28 cellular contexts compared by ENCODE assay signal in the genomic region with DNA sequence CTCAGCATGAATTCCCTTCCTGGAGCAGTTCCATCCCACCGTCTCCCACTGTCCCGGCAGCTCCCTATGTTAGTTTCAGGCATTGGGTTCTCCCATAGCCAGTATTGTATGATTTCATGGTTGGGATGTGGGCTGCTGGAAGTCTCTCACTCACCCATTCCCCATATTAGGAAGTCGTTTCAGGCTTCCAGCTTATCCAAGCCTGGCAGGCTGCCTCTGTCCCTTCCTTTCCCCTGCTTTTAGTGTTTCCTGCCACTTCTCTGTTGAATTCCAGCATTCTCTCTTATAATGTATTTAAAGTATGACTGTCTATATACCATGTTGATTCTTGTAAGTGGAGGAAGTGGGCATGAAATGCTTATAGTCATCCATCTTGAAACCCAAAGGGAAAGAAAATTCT.
"Had no signal": no experiment of that assay in that cellular context is flagged by ENCODE, and none has a peak within 500 bp of the region (broad histone marks: within the 10 kb centered on the region; RNA-seq: fewer than 3 reads in every experiment).

No MANE protein-coding gene starts in this region.

- H3K4me1 ChIP-seq: Peyer's patch had no signal

- H3K27ac ChIP-seq: brain microvascular endothelial cell, cardiac muscle cell, Peyer's patch, RWPE1 had no signal

- H3K27me3 Mint-ChIP-seq: activated B cell treated with CpG ODN at 0.5 μM for 24 hours; activated CD4-positive, alpha-beta T cell treated with anti-CD3 and anti-CD28 coated beads, Interleukin-2, amount 10 ng/mL, durations not matched to agents 24 days and 14 days; activated CD8-positive, alpha-beta memory T cell treated with anti-CD3 and anti-CD28 coated beads, Interleukin-2, amount 10 ng/mL, durations not matched to agents 7 days and 5 days; IgD-negative memory B cell had no signal

- H3K27ac Mint-ChIP-seq: activated B cell treated with CpG ODN at 0.5 μM for 24 hours; activated CD4-positive, alpha-beta T cell treated with anti-CD3 and anti-CD28 coated beads, Interleukin-2, amount 10 ng/mL, durations not matched to agents 24 days and 14 days; activated CD8-positive, alpha-beta memory T cell treated with anti-CD3 and anti-CD28 coated beads, Interleukin-2, amount 10 ng/mL, durations not matched to agents 7 days and 5 days; activated naive CD4-positive, alpha-beta T cell treated with anti-CD3 and anti-CD28 coated beads, Interleukin-2, amount 50 U/mL, for 72 hours; activated naive CD8-positive, alpha-beta T cell treated with anti-CD3 and anti-CD28 coated beads, Interleukin-2, amount 50 U/mL, for 24 hours; activated T-cell treated with anti-CD3 and anti-CD28 coated beads, Interleukin-2, amount 50 U/mL, for 24 hours; activated T-helper 1 cell treated with anti-CD3 and anti-CD28 coated beads, Interleukin-12 subunit alpha, Interleukin-12 subunit beta, Interleukin-2, Interleukin-4 antibody, amounts not matched to agents 30 ng/mL and 10 ng/mL and 1 ng/mL, durations not matched to agents 14 hours and 24 hours and 36 hours; IgD-negative memory B cell; T-helper 1 cell treated with Interleukin-12 subunit alpha and Interleukin-12 subunit beta and Interleukin-4 antibody, amounts not matched to agents 30 μg/mL and 1 μg/mL, for 36 hours had no signal

- DNase-seq: activated B cell treated with CpG ODN at 0.5 μM for 24 hours; activated CD4-positive, alpha-beta T cell treated with anti-CD3 and anti-CD28 coated beads for 1 hour; activated CD4-positive, alpha-beta T cell treated with anti-CD3 and anti-CD28 coated beads, Interleukin-2, amount 10 ng/mL, durations not matched to agents 24 days and 14 days; activated CD4-positive, alpha-beta T cell treated with anti-CD3 and anti-CD28 coated beads, Interleukin-2, amount 50 U/mL, for 48 hours; activated CD8-positive, alpha-beta memory T cell treated with anti-CD3 and anti-CD28 coated beads, Interleukin-2, amount 10 ng/mL, durations not matched to agents 7 days and 5 days; activated effector memory CD4-positive, alpha-beta T cell treated with Interleukin-2 at 50 U/mL for 16 hours; activated naive CD4-positive, alpha-beta T cell treated with Interleukin-2 at 50 U/mL for 16 hours; activated naive CD8-positive, alpha-beta T cell treated with anti-CD3 and anti-CD28 coated beads, Interleukin-2, amount 50 U/mL, for 24 hours; activated T-cell treated with anti-CD3 and anti-CD28 coated beads, Interleukin-2, amount 50 U/mL, for 24 hours; amniotic stem cell; brain microvascular endothelial cell; KG1; NCI-H1092; NCI-H1417 treated with DMSO at 0.1 percent for 48 hours; NCI-H1694; NCI-H2029; NCI-H2107; NCI-H2171 treated with DMSO at 0.1 percent for 48 hours; NCI-H226; Peyer's patch; SHP77; T1000 had no signal

- H3K36me3 Mint-ChIP-seq: activated CD8-positive, alpha-beta memory T cell treated with anti-CD3 and anti-CD28 coated beads, Interleukin-2, amount 10 ng/mL, durations not matched to agents 7 days and 5 days; IgD-negative memory B cell had no signal

- H3K4me3 ChIP-seq: cardiac muscle cell, Peyer's patch had no signal

- H3K4me1 Mint-ChIP-seq: activated CD8-positive, alpha-beta memory T cell treated with anti-CD3 and anti-CD28 coated beads, Interleukin-2, amount 10 ng/mL, durations not matched to agents 7 days and 5 days had no signal

- ATAC-seq: activated CD8-positive, alpha-beta memory T cell treated with anti-CD3 and anti-CD28 coated beads, Interleukin-2, amount 10 ng/mL, durations not matched to agents 7 days and 5 days; activated naive CD4-positive, alpha-beta T cell treated with anti-CD3 and anti-CD28 coated beads, Interleukin-2, amount 50 U/mL, for 72 hours; activated naive CD8-positive, alpha-beta T cell treated with anti-CD3 and anti-CD28 coated beads, Interleukin-2, amount 50 U/mL, for 24 hours had no signal

- H3K4me3 Mint-ChIP-seq: activated B cell treated with CpG ODN at 0.5 μM for 24 hours; activated CD4-positive, alpha-beta T cell treated with anti-CD3 and anti-CD28 coated beads, Interleukin-2, amount 10 ng/mL, durations not matched to agents 24 days and 14 days; activated CD8-positive, alpha-beta memory T cell treated with anti-CD3 and anti-CD28 coated beads, Interleukin-2, amount 10 ng/mL, durations not matched to agents 7 days and 5 days; activated naive CD8-positive, alpha-beta T cell treated with anti-CD3 and anti-CD28 coated beads, Interleukin-2, amount 50 U/mL, for 24 hours; activated T-cell treated with anti-CD3 and anti-CD28 coated beads, Interleukin-2, amount 50 U/mL, for 24 hours; activated T-helper 1 cell treated with anti-CD3 and anti-CD28 coated beads, Interleukin-12 subunit alpha, Interleukin-12 subunit beta, Interleukin-2, Interleukin-4 antibody, amounts not matched to agents 30 ng/mL and 10 ng/mL and 1 ng/mL, durations not matched to agents 14 hours and 24 hours and 36 hours; IgD-negative memory B cell; T-helper 1 cell treated with Interleukin-12 subunit alpha and Interleukin-12 subunit beta and Interleukin-4 antibody, amounts not matched to agents 30 μg/mL and 1 μg/mL, for 36 hours had no signal

- H3K27me3 ChIP-seq: brain microvascular endothelial cell, cardiac muscle cell, Peyer's patch had no signal

- H3K36me3 ChIP-seq: brain microvascular endothelial cell, cardiac muscle cell, Peyer's patch had no signal

- H3K9me3 ChIP-seq: Peyer's patch had no signal
